ENCODE assay signal across 20 cellular contexts in genomic region chr3:120706950-120707349, GRCh38. TPM values are rescaled to one million over a fixed set of nuclear protein-coding genes. Genes with fewer than 3 reads are reported as not detected.
DNase-seq lines count a peak whose midpoint lies in the region; ATAC-seq and TF ChIP-seq lines count a peak whose summit lies in the region.
"Had no signal": no experiment of that assay in that cellular context is flagged by ENCODE, and none has a peak within 500 bp of the region (broad histone marks: within the 10 kb centered on the region; RNA-seq: fewer than 3 reads in every experiment).

No MANE protein-coding gene starts in this region.

- no peak overlapping the region for H3K27ac ChIP-seq in CD4-positive, alpha-beta memory T cell (ENCODE audit: low read depth, low read length)
- no peak overlapping the region for H3K27ac ChIP-seq in neuronal stem cell (replicated peaks; ENCODE audit: low read length)
- no peak overlapping the region for H3K27ac ChIP-seq in GM23248
- H3K27ac ChIP-seq: BLaER1, HL-60, KMS-11 had no signal

- no peaks in the 10 kb centered on the region for H3K79me2 ChIP-seq in GM23248 (ENCODE audit: insufficient read depth)

- DNase-seq in CD4-positive, alpha-beta memory T cell = no peak
- DNase-seq in GM10248 (ENCODE audit: extremely low spot score) (peak; percentile 6), T-cell (no peak), MCF 10A (ENCODE audit: unreplicated experiment) (no peak), neuronal stem cell (ENCODE audit: low spot score) (no peak), GM23248 (no peak)
- DNase-seq: 8988T; CD8-positive, alpha-beta memory T cell; COR-L47; H7; HFFc6 had no signal

- no peaks in the 10 kb centered on the region for H3K9me2 ChIP-seq in GM23248 (ENCODE audit: insufficient read depth)

- H3K27ac Mint-ChIP-seq in CD4-positive, alpha-beta memory T cell = peak overlapping the region in 4 of 7 donors; percentile 10 to 54 (median 23)
- peak overlapping the region; percentile 7 to 14 for H3K27ac Mint-ChIP-seq in T-cell
- H3K27ac Mint-ChIP-seq in MCF 10A (ENCODE audit: low read depth, unreplicated experiment) = no peak overlapping the region
- H3K27ac Mint-ChIP-seq: GM23338, HFFc6 had no signal

- H2AFZ ChIP-seq in neuronal stem cell (ENCODE audit: low read length) = no peak overlapping the region
- no peak overlapping the region for H2AFZ ChIP-seq in GM23248
- H2AFZ ChIP-seq: GM23338 had no signal

- H2BK15ac ChIP-seq in neuronal stem cell (ENCODE audit: low read length) = no peak overlapping the region

- no peaks in the 10 kb centered on the region for H4K20me1 ChIP-seq in GM23248 (ENCODE audit: insufficient read depth)
- H4K20me1 ChIP-seq: BLaER1 had no signal

- intact Hi-C loops in CD4-positive, alpha-beta memory T cell (cut with micrococcal nuclease) = loop anchor here (5.0 kb wide), 1 partner anchor 35 kb away; the partner anchor contains the start of genes GTF2E1 and RABL3
- intact Hi-C loops in MCF 10A (cut with micrococcal nuclease) = no loop called here

- H3K36me3 ChIP-seq in CD4-positive, alpha-beta memory T cell (ENCODE audit: insufficient read depth, low read length) = peaks cover 15% of the 10 kb centered on the region
- H3K36me3 ChIP-seq in neuronal stem cell (replicated peaks in 1 of 2; ENCODE audit: control insufficient read depth in 2 of 2, insufficient read depth in 2 of 2, low read length in 2 of 2) = peaks cover 3 to 8% of the 10 kb centered on the region in 2 donors
- peaks cover 7% of the 10 kb centered on the region; the same call in 1 of the 2 replicates for H3K36me3 ChIP-seq in GM23248 (ENCODE audit: low read depth)

- TF ChIP-seq CTCF in GM10248 (IDR thresholded peaks at IDR 0.05; ENCODE audit: control extremely low read depth, extremely low read depth, low read depth, missing control alignments) = no peak
- TF ChIP-seq CTCF in MCF 10A (IDR thresholded peaks at IDR 0.05; ENCODE audit: unreplicated experiment) = no peak

- no peak overlapping the region for H3K18ac ChIP-seq in neuronal stem cell (ENCODE audit: low read length)

- H3K79me1 ChIP-seq in neuronal stem cell (ENCODE audit: low read depth, low read length) = no peaks in the 10 kb centered on the region

- in situ Hi-C loops in GM23248 (cut with MboI) = no loop called here

- H3K4me1 ChIP-seq in CD4-positive, alpha-beta memory T cell (ENCODE audit: insufficient read depth, low read length) = no peaks in the 10 kb centered on the region
- H3K4me1 ChIP-seq in neuronal stem cell (ENCODE audit: control insufficient read depth in 2 of 2, insufficient read depth in 1 of 2, low read depth in 1 of 2, low read length in 2 of 2) (no peaks in the 10 kb centered on the region), GM23248 (ENCODE audit: insufficient read depth) (no peaks in the 10 kb centered on the region)
- H3K4me1 ChIP-seq: BLaER1 had no signal

- H3K9me3 ChIP-seq in CD4-positive, alpha-beta memory T cell (ENCODE audit: control insufficient read depth in 1 of 2, low read length in 2 of 2) = peaks cover 0 to 3% of the 10 kb centered on the region in 2 donors
- peaks cover 0 to 2% of the 10 kb centered on the region in 2 donors for H3K9me3 ChIP-seq in neuronal stem cell (replicated peaks in 1 of 2; ENCODE audit: control insufficient read depth in 2 of 2, insufficient read depth in 1 of 2, low read depth in 1 of 2, low read length in 2 of 2)
- no peaks in the 10 kb centered on the region for H3K9me3 ChIP-seq in GM23248 (ENCODE audit: low read depth)

- no TSS peak for BruUV-seq in MCF 10A (replicated peaks; lab: Mats Ljungman, UMichigan)

- no peak overlapping the region for H2BK120ac ChIP-seq in neuronal stem cell (ENCODE audit: low read depth, low read length)

- CTCF ChIA-PET in CD4-positive, alpha-beta memory T cell (lab: Charles Lee; ENCODE audit: partially characterized antibody) = interaction anchor here (1.2 to 1.6 kb wide), 2 partner anchors 13 to 33 kb away, joined by 3 to 4 read pairs; no protein-coding TSS in a partner anchor
- CTCF ChIA-PET in GM10248 (lab: Yijun Ruan, JAX) = interaction anchor here (1.2 to 1.4 kb wide), 3 partner anchors 11 to 89 kb away, joined by 3 to 4 read pairs (median 3); no protein-coding TSS in a partner anchor
- CTCF ChIA-PET in T-cell (lab: Charles Lee) = no interaction called here
- CTCF ChIA-PET in MCF 10A (lab: Yijun Ruan, JAX) = no interaction called here

- H3F3A ChIP-seq in GM23248 (ENCODE audit: insufficient read depth) = no peaks in the 10 kb centered on the region

- no peak overlapping the region for H2BK5ac ChIP-seq in neuronal stem cell (ENCODE audit: low read length)

- H3K9me3 Mint-ChIP-seq in CD4-positive, alpha-beta memory T cell = peaks cover 0 to 12% (median 5%) of the 10 kb centered on the region in 8 donors
- H3K9me3 Mint-ChIP-seq in T-cell (peaks cover 0 to 14% (median 5%) of the 10 kb centered on the region in 3 donors), MCF 10A (ENCODE audit: unreplicated experiment) (no peaks in the 10 kb centered on the region)
- H3K9me3 Mint-ChIP-seq: GM23338 had no signal

- H3K9ac ChIP-seq in neuronal stem cell (ENCODE audit: low read depth, low read length, poor library complexity) (no peak overlapping the region), GM23248 (no peak overlapping the region)
- H3K9ac ChIP-seq: BLaER1, KMS-11 had no signal

- H3K4ac ChIP-seq in neuronal stem cell (ENCODE audit: low read length) = no peak overlapping the region

- no peak overlapping the region for H2BK12ac ChIP-seq in neuronal stem cell (ENCODE audit: low read length)

- no peak overlapping the region for H4K91ac ChIP-seq in neuronal stem cell (ENCODE audit: low read depth, low read length, poor library complexity)

- H3K14ac ChIP-seq in neuronal stem cell (ENCODE audit: low read length) = no peak overlapping the region

- no peak overlapping the region for H2AK5ac ChIP-seq in neuronal stem cell (ENCODE audit: low read depth, low read length)

- H3K4me1 Mint-ChIP-seq in CD4-positive, alpha-beta memory T cell = peaks cover 0 to 6% (median 3%) of the 10 kb centered on the region in 4 donors
- peaks cover 0 to 5% (median 5%) of the 10 kb centered on the region in 3 donors for H3K4me1 Mint-ChIP-seq in T-cell
- no peaks in the 10 kb centered on the region for H3K4me1 Mint-ChIP-seq in MCF 10A (ENCODE audit: insufficient read depth, unreplicated experiment)
- H3K4me1 Mint-ChIP-seq: CD14-positive monocyte had no signal

- ATAC-seq in GM18868 (IDR thresholded peaks at IDR 0.05; ENCODE audit: unreplicated experiment) (peak; percentile 54), T-cell (replicated peaks in 1 of 4) (no peak), GM18867 (IDR thresholded peaks at IDR 0.05; ENCODE audit: unreplicated experiment) (no peak)
- ATAC-seq: GM23338, HCT116 had no signal

- H3K4me2 ChIP-seq in neuronal stem cell (ENCODE audit: insufficient read depth, low read length, poor library complexity, severe bottlenecking) = no peak overlapping the region
- H3K4me2 ChIP-seq in GM23248 (ENCODE audit: unreplicated experiment) = no peak overlapping the region
- H3K4me2 ChIP-seq: BLaER1, GM23338, KMS-11 had no signal

- H3K4me3 Mint-ChIP-seq in CD4-positive, alpha-beta memory T cell = no peak overlapping the region
- H3K4me3 Mint-ChIP-seq in T-cell (no peak overlapping the region), MCF 10A (ENCODE audit: unreplicated experiment) (no peak overlapping the region)
- H3K4me3 Mint-ChIP-seq: CD14-positive monocyte; CD8-positive, alpha-beta memory T cell; GM23338; HFFc6 had no signal

- H3K4me3 ChIP-seq in CD4-positive, alpha-beta memory T cell (ENCODE audit: low read length in 2 of 2) = no peak overlapping the region
- H3K4me3 ChIP-seq in neuronal stem cell (ENCODE audit: low read length in 2 of 2) (no peak overlapping the region), GM23248 (no peak overlapping the region)
- H3K4me3 ChIP-seq: BLaER1, GM23338 had no signal

- H3K36me3 Mint-ChIP-seq in CD4-positive, alpha-beta memory T cell = peaks cover 45 to 55% of the 10 kb centered on the region in 2 donors
- H3K36me3 Mint-ChIP-seq in T-cell = peaks cover 55% of the 10 kb centered on the region
- H3K36me3 Mint-ChIP-seq in MCF 10A (ENCODE audit: insufficient read depth, unreplicated experiment) = peaks cover 38% of the 10 kb centered on the region

- H3K27me3 Mint-ChIP-seq in CD4-positive, alpha-beta memory T cell = no peaks in the 10 kb centered on the region
- H3K27me3 Mint-ChIP-seq in T-cell (no peaks in the 10 kb centered on the region), MCF 10A (ENCODE audit: insufficient read depth, unreplicated experiment) (no peaks in the 10 kb centered on the region)
- H3K27me3 Mint-ChIP-seq: CD8-positive, alpha-beta memory T cell had no signal

- no peaks in the 10 kb centered on the region for H3K27me3 ChIP-seq in CD4-positive, alpha-beta memory T cell (ENCODE audit: insufficient read depth, low read length)
- H3K27me3 ChIP-seq in neuronal stem cell (ENCODE audit: control insufficient read depth in 3 of 3, insufficient read depth in 3 of 3, low read depth in 1 of 3, low read length in 3 of 3) = no peaks in the 10 kb centered on the region
- no peaks in the 10 kb centered on the region for H3K27me3 ChIP-seq in GM23248 (replicated peaks; ENCODE audit: insufficient read depth)
- H3K27me3 ChIP-seq: BLaER1 had no signal

- no peak overlapping the region for H3K23ac ChIP-seq in neuronal stem cell (ENCODE audit: low read depth, low read length, poor library complexity)

- no peak overlapping the region for H4K8ac ChIP-seq in neuronal stem cell (ENCODE audit: low read depth, low read length)

- POLR2A ChIA-PET in CD4-positive, alpha-beta memory T cell (lab: Charles Lee; ENCODE audit: partially characterized antibody) = interaction anchor here (1.1 to 1.6 kb wide), 2 partner anchors 37 to 111 kb away, joined by 3 read pairs; partner anchors contain the start of gene NDUFB4
- POLR2A ChIA-PET in GM10248 (lab: Yijun Ruan, JAX) (no interaction called here), T-cell (lab: Charles Lee) (no interaction called here), MCF 10A (lab: Yijun Ruan, JAX) (no interaction called here)

RNA-seq across cellular contexts. Expression of gene HGD, which starts 24.9 kb away (rescaled TPM):
- total RNA-seq in CD4-positive, alpha-beta memory T cell = 1 to 10 TPM; 2.6 to 3.0 TPM
- not detected for polyA plus RNA-seq in CD4-positive, alpha-beta memory T cell
- total RNA-seq in T-cell (1 to 10 TPM; 1.5 to 4.1 (median 2.6) TPM), MCF 10A (2022) (0.44 and 1.0 TPM in 2 replicates)
- 0.07 TPM for polyA plus RNA-seq in neuronal stem cell (2013, experiment 1 of 2)
- polyA plus RNA-seq in neuronal stem cell (2013, experiment 2 of 2) = 0.03 TPM
- total RNA-seq in GM23248 (2014; rRNA removed; shearing (Covaris generic)) = not detected in 2 replicates
- not detected in 2 replicates for polyA plus RNA-seq in GM23248 (2016; fragmentation: Nextera tagmentation; extraction: Ambion mirVana)
- total RNA-seq: GM23338, HT1080 had no signal
- polyA plus RNA-seq: CD8-positive, alpha-beta memory T cell; GM23338 had no signal

RNA-seq across cellular contexts. Expression of gene RABL3, which starts 35.4 kb away (rescaled TPM):
- 10 to 100 TPM; 31.9 to 33.0 TPM for total RNA-seq in CD4-positive, alpha-beta memory T cell
- 10 to 100 TPM; 34.7 to 37.4 TPM for polyA plus RNA-seq in CD4-positive, alpha-beta memory T cell
- total RNA-seq in T-cell = 10 to 100 TPM; 14.7 to 31.8 (median 25.0) TPM
- 21.8 and 26.0 TPM in 2 replicates for total RNA-seq in MCF 10A (2022)
- polyA plus RNA-seq in neuronal stem cell (2013, experiment 1 of 2) = 11.7 TPM
- 11.5 TPM for polyA plus RNA-seq in neuronal stem cell (2013, experiment 2 of 2)
- total RNA-seq in GM23248 (2014; rRNA removed; shearing (Covaris generic)) = 17.2 and 22.6 TPM in 2 replicates
- 27.4 and 28.4 TPM in 2 replicates for polyA plus RNA-seq in GM23248 (2016; fragmentation: Nextera tagmentation; extraction: Ambion mirVana)

RNA-seq across cellular contexts. Expression of gene GTF2E1, which starts 35.6 kb away (rescaled TPM):
- 10 to 100 TPM; 30.0 to 30.2 TPM for total RNA-seq in CD4-positive, alpha-beta memory T cell
- polyA plus RNA-seq in CD4-positive, alpha-beta memory T cell = 10 to 100 TPM; 15.3 to 16.1 TPM
- total RNA-seq in T-cell (10 to 100 TPM; 13.3 to 28.5 (median 26.0) TPM), MCF 10A (2022) (18.0 and 21.6 TPM in 2 replicates)
- polyA plus RNA-seq in neuronal stem cell (2013, experiment 1 of 2) = 39.1 TPM
- polyA plus RNA-seq in neuronal stem cell (2013, experiment 2 of 2) = 39.2 TPM
- 10.8 and 11.1 TPM in 2 replicates for total RNA-seq in GM23248 (2014; rRNA removed; shearing (Covaris generic))
- 6.9 and 7.2 TPM in 2 replicates for polyA plus RNA-seq in GM23248 (2016; fragmentation: Nextera tagmentation; extraction: Ambion mirVana)

Comparison
In these comparisons a context has a peak if more than half of its experiments do, and no peak if none do; other contexts are left out.
1. CTCF ChIA-PET loops: an anchor here in CD4-positive, alpha-beta memory T cell (1.2 to 1.6 kb wide) and GM10248 (1.2 to 1.4 kb wide); none called in T-cell and MCF 10A.